In the genomic region with DNA sequence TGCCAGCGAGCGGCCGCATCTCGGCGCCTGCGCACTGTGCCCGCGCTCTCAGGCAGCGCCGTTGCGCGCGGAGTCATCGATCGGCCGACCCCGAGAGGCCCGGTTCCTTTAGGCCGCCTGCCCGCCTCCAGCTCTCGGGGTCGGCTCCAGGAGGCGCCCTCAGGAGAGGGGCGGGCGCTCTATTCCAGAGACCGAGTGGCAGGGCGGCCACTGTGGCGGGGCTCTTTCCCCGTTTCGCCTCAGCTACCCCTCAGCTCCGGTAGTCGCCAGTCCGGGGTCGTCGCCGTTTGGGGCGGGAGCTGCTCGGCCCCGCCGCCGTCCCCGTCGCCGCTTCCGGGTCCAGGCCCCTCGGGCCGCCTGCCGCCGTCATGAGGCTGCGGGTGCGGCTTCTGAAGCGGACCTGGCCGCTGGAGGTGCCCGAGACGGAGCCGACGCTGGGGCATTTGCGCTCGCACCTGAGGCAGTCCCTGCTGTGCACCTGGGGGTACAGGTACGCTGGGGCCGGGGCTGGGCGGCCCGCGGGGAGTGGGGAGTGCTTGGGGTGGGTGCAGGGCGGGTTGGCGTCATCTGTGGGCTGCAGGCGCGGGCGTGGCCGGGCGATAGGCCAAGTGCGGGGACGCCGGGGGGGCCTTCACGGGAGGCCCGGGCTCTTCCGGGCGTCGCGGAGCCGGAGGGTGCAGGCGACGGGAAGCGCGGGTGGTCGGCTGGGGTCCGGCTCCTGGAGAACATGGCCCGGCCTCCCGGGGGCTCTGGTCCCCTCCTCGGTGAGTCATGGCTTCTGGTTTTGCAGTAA, we compare ENCODE assay signal across 1 cellular context.
TF ChIP-seq lines count a peak whose summit lies in the region.

A gene (plus strand): TSS at position 177 of the 793 bp plus-strand sequence. CDS start 192 bp downstream, at position 369.

TF ChIP-seq in K562, 482 proteins besides CTCF, POLR2A, EP300 and RAD21 (continued from another document and continues in another):
- TF ChIP-seq, protein P1, sequence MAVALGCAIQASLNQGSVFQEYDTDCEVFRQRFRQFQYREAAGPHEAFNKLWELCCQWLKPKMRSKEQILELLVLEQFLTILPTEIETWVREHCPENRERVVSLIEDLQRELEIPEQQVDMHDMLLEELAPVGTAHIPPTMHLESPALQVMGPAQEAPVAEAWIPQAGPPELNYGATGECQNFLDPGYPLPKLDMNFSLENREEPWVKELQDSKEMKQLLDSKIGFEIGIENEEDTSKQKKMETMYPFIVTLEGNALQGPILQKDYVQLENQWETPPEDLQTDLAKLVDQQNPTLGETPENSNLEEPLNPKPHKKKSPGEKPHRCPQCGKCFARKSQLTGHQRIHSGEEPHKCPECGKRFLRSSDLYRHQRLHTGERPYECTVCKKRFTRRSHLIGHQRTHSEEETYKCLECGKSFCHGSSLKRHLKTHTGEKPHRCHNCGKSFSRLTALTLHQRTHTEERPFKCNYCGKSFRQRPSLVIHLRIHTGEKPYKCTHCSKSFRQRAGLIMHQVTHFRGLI (CRISPR knock-in tag; IDR thresholded peaks at IDR 0.05), result no peak
- TF ChIP-seq ETV1 (tag; conservative IDR thresholded peaks at IDR 0.05; ENCODE audit: low read depth), result no peak
- no peak for TF ChIP-seq TCF3 (CRISPR knock-in tag; IDR thresholded peaks at IDR 0.05)
- TF ChIP-seq, protein P2, sequence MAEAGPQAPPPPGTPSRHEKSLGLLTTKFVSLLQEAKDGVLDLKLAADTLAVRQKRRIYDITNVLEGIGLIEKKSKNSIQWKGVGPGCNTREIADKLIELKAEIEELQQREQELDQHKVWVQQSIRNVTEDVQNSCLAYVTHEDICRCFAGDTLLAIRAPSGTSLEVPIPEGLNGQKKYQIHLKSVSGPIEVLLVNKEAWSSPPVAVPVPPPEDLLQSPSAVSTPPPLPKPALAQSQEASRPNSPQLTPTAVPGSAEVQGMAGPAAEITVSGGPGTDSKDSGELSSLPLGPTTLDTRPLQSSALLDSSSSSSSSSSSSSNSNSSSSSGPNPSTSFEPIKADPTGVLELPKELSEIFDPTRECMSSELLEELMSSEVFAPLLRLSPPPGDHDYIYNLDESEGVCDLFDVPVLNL (CRISPR knock-in tag; IDR thresholded peaks at IDR 0.05; ENCODE audit: low read depth), result no peak
- TF ChIP-seq BRD4 (IDR thresholded peaks at IDR 0.05), result no peak; the same call in 1 of the 2 replicates
- TF ChIP-seq SMARCA5 (IDR thresholded peaks at IDR 0.05), result no peak
- peak; percentile 99 for TF ChIP-seq ZBTB17 (CRISPR knock-in tag; IDR thresholded peaks at IDR 0.05)
- TF ChIP-seq, protein P3, sequence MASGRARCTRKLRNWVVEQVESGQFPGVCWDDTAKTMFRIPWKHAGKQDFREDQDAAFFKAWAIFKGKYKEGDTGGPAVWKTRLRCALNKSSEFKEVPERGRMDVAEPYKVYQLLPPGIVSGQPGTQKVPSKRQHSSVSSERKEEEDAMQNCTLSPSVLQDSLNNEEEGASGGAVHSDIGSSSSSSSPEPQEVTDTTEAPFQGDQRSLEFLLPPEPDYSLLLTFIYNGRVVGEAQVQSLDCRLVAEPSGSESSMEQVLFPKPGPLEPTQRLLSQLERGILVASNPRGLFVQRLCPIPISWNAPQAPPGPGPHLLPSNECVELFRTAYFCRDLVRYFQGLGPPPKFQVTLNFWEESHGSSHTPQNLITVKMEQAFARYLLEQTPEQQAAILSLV (tag; IDR thresholded peaks at IDR 0.05), result no peak
- TF ChIP-seq SMAD2 (IDR thresholded peaks at IDR 0.05; ENCODE audit: low read depth, low read length), result no peak
- no peak for TF ChIP-seq HDAC3 (IDR thresholded peaks at IDR 0.05; ENCODE audit: borderline replicate concordance, partially characterized antibody)
- TF ChIP-seq ZSCAN32 (CRISPR knock-in tag; IDR thresholded peaks at IDR 0.05), result no peak
- TF ChIP-seq HMG20B (CRISPR knock-in tag; IDR thresholded peaks at IDR 0.05), result no peak
- TF ChIP-seq HDGF (IDR thresholded peaks at IDR 0.05), result no peak
- no peak for TF ChIP-seq ZNF830 (CRISPR knock-in tag; IDR thresholded peaks at IDR 0.05)
- TF ChIP-seq, protein P4, sequence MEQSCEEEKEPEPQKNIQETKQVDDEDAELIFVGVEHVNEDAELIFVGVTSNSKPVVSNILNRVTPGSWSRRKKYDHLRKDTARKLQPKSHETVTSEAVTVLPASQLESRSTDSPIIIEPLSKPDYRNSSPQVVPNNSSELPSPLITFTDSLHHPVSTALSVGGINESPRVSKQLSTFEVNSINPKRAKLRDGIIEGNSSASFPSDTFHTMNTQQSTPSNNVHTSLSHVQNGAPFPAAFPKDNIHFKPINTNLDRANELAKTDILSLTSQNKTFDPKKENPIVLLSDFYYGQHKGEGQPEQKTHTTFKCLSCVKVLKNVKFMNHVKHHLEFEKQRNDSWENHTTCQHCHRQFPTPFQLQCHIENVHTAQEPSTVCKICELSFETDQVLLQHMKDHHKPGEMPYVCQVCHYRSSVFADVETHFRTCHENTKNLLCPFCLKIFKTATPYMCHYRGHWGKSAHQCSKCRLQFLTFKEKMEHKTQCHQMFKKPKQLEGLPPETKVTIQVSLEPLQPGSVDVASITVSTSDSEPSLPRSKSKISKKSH (CRISPR knock-in tag; IDR thresholded peaks at IDR 0.05), result no peak
- no peak for TF ChIP-seq MED1 (CRISPR knock-in tag; IDR thresholded peaks at IDR 0.05; ENCODE audit: borderline replicate concordance)
- TF ChIP-seq, protein P5, sequence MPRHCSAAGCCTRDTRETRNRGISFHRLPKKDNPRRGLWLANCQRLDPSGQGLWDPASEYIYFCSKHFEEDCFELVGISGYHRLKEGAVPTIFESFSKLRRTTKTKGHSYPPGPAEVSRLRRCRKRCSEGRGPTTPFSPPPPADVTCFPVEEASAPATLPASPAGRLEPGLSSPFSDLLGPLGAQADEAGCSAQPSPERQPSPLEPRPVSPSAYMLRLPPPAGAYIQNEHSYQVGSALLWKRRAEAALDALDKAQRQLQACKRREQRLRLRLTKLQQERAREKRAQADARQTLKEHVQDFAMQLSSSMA (CRISPR knock-in tag; IDR thresholded peaks at IDR 0.05), result no peak
- TF ChIP-seq EZH2 (IDR thresholded peaks at IDR 0.05; ENCODE audit: borderline replicate concordance, low read depth, low read length), result no peak
- no peak for TF ChIP-seq MYBL2 (IDR thresholded peaks at IDR 0.05; ENCODE audit: low read depth)
- no peak for TF ChIP-seq MYBL2 (CRISPR knock-in tag; IDR thresholded peaks at IDR 0.05; ENCODE audit: borderline replicate concordance)
- no peak for TF ChIP-seq XRCC4 (IDR thresholded peaks at IDR 0.05; ENCODE audit: extremely low read depth, insufficient read depth, insufficient read length)
- TF ChIP-seq MXI1 (IDR thresholded peaks at IDR 0.05; ENCODE audit: low read depth, low read length), result no peak
- TF ChIP-seq, protein P6, sequence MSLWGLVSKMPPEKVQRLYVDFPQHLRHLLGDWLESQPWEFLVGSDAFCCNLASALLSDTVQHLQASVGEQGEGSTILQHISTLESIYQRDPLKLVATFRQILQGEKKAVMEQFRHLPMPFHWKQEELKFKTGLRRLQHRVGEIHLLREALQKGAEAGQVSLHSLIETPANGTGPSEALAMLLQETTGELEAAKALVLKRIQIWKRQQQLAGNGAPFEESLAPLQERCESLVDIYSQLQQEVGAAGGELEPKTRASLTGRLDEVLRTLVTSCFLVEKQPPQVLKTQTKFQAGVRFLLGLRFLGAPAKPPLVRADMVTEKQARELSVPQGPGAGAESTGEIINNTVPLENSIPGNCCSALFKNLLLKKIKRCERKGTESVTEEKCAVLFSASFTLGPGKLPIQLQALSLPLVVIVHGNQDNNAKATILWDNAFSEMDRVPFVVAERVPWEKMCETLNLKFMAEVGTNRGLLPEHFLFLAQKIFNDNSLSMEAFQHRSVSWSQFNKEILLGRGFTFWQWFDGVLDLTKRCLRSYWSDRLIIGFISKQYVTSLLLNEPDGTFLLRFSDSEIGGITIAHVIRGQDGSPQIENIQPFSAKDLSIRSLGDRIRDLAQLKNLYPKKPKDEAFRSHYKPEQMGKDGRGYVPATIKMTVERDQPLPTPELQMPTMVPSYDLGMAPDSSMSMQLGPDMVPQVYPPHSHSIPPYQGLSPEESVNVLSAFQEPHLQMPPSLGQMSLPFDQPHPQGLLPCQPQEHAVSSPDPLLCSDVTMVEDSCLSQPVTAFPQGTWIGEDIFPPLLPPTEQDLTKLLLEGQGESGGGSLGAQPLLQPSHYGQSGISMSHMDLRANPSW (CRISPR knock-in tag; IDR thresholded peaks at IDR 0.05), result no peak
- TF ChIP-seq, protein P7, sequence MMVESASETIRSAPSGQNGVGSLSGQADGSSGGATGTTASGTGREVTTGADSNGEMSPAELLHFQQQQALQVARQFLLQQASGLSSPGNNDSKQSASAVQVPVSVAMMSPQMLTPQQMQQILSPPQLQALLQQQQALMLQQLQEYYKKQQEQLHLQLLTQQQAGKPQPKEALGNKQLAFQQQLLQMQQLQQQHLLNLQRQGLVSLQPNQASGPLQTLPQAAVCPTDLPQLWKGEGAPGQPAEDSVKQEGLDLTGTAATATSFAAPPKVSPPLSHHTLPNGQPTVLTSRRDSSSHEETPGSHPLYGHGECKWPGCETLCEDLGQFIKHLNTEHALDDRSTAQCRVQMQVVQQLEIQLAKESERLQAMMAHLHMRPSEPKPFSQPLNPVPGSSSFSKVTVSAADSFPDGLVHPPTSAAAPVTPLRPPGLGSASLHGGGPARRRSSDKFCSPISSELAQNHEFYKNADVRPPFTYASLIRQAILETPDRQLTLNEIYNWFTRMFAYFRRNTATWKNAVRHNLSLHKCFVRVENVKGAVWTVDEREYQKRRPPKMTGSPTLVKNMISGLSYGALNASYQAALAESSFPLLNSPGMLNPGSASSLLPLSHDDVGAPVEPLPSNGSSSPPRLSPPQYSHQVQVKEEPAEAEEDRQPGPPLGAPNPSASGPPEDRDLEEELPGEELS (CRISPR knock-in tag; IDR thresholded peaks at IDR 0.05; ENCODE audit: borderline replicate concordance), result no peak
- no peak for TF ChIP-seq ELF4 (CRISPR knock-in tag; IDR thresholded peaks at IDR 0.05)
- TF ChIP-seq TFAM (CRISPR knock-in tag; conservative IDR thresholded peaks at IDR 0.05), result no peak
- peak; percentile 58 for TF ChIP-seq FOSL1 (tag; conservative IDR thresholded peaks at IDR 0.05)
- no peak for TF ChIP-seq MTA1 (IDR thresholded peaks at IDR 0.05; ENCODE audit: borderline replicate concordance)
- TF ChIP-seq ZNF696 (CRISPR knock-in tag; conservative IDR thresholded peaks at IDR 0.05), result no peak
- TF ChIP-seq, protein P8, sequence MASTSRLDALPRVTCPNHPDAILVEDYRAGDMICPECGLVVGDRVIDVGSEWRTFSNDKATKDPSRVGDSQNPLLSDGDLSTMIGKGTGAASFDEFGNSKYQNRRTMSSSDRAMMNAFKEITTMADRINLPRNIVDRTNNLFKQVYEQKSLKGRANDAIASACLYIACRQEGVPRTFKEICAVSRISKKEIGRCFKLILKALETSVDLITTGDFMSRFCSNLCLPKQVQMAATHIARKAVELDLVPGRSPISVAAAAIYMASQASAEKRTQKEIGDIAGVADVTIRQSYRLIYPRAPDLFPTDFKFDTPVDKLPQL (IDR thresholded peaks at IDR 0.05; ENCODE audit: extremely low read depth, insufficient read length), result no peak
- no peak for TF ChIP-seq HNRNPLL (IDR thresholded peaks at IDR 0.05; ENCODE audit: low read depth, low read length, poor library complexity, severe bottlenecking)
- TF ChIP-seq ZNF175 (CRISPR knock-in tag; IDR thresholded peaks at IDR 0.05; ENCODE audit: low read depth), result no peak
- 0 out of 2 replicates have a peak, but pooled peaks have one; percentile 36 for TF ChIP-seq CREB1 (IDR thresholded peaks at IDR 0.05)
- TF ChIP-seq CREB1 (CRISPR knock-in tag; IDR thresholded peaks at IDR 0.05), result peak; percentile 49; the same call in 1 of the 2 replicates
- TF ChIP-seq SETDB1 (IDR thresholded peaks at IDR 0.05; ENCODE audit: low read length), result no peak
- TF ChIP-seq OTX1 (CRISPR knock-in tag; IDR thresholded peaks at IDR 0.05), result no peak
- no peak for TF ChIP-seq DIDO1 (tag; IDR thresholded peaks at IDR 0.05; ENCODE audit: low read depth)
- no peak for TF ChIP-seq RFX7 (CRISPR knock-in tag; IDR thresholded peaks at IDR 0.05)
- TF ChIP-seq MTF1 (CRISPR knock-in tag; IDR thresholded peaks at IDR 0.05; ENCODE audit: borderline replicate concordance), result no peak
- TF ChIP-seq SAFB2 (IDR thresholded peaks at IDR 0.05; ENCODE audit: borderline replicate concordance, low read depth, low read length, severe bottlenecking), result no peak
- TF ChIP-seq CREM (IDR thresholded peaks at IDR 0.05; ENCODE audit: low read depth), result peak; percentile 80
- TF ChIP-seq, protein P9, sequence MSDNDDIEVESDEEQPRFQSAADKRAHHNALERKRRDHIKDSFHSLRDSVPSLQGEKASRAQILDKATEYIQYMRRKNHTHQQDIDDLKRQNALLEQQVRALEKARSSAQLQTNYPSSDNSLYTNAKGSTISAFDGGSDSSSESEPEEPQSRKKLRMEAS (CRISPR knock-in tag; IDR thresholded peaks at IDR 0.05), result no peak; the same call in 1 of the 2 replicates
- no peak for TF ChIP-seq IFI16 (CRISPR knock-in tag; IDR thresholded peaks at IDR 0.05)
- TF ChIP-seq, protein P10, sequence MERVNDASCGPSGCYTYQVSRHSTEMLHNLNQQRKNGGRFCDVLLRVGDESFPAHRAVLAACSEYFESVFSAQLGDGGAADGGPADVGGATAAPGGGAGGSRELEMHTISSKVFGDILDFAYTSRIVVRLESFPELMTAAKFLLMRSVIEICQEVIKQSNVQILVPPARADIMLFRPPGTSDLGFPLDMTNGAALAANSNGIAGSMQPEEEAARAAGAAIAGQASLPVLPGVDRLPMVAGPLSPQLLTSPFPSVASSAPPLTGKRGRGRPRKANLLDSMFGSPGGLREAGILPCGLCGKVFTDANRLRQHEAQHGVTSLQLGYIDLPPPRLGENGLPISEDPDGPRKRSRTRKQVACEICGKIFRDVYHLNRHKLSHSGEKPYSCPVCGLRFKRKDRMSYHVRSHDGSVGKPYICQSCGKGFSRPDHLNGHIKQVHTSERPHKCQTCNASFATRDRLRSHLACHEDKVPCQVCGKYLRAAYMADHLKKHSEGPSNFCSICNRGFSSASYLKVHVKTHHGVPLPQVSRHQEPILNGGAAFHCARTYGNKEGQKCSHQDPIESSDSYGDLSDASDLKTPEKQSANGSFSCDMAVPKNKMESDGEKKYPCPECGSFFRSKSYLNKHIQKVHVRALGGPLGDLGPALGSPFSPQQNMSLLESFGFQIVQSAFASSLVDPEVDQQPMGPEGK (CRISPR knock-in tag; IDR thresholded peaks at IDR 0.05; ENCODE audit: borderline replicate concordance), result no peak
- no peak for TF ChIP-seq TCF7L2 (IDR thresholded peaks at IDR 0.05; ENCODE audit: low read depth, low read length)
